Comparison of ENCODE assay signal across 8 cellular contexts in the genomic region with DNA sequence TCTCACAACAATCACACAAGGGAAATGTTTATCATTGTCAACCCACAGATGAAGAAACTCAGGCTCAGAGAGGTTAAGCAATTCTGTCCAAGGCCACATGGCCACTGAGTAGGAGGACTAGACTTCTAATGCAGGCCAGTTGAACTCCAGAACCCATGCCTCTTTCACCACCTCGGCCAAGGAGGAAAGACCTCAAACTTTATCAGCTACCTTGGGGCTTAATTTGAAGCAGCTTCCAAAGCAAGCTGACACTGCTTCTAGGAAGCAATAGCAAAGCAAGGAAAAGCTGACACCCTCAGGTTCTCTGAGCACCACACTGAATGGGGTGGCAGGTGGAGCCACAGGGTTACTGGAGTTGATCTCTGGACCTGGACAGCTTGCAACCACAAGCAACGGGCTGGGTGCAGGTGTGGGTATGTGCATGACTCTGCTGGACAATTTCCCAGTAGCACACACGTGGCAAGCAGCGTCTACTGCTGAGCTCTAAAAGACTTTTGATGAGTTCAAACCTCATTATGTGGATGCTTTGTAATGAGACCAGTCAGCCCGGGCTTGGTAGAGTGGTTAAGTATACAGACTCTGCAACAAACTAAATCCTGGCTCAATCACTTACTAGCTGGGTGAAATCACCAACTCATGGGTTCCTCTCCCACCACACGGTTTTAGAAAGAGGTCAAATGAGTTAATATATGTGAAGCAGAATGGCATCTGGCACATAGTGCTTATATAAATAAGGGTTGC. TPM values are rescaled to one million over a fixed set of nuclear protein-coding genes. Genes with fewer than 3 reads are reported as not detected.
DNase-seq lines count a peak whose midpoint lies in the region; ATAC-seq, FAIRE-seq and TF ChIP-seq lines count a peak whose summit lies in the region.

No MANE protein-coding gene starts in this region.

- H3K4me1 ChIP-seq in right atrium auricular region (peaks cover 0 to 51% of the 10 kb centered on the region in 2 donors), tibial artery (peaks cover 0 to 54% (median 37%) of the 10 kb centered on the region in 4 donors)

- H3K4me3 ChIP-seq in SU-DHL-6 (ENCODE audit: insufficient read depth, low read length, poor library complexity, severe bottlenecking) (no peak overlapping the region), right atrium auricular region (no peak overlapping the region), tibial artery (no peak overlapping the region)

- POLR2A ChIA-PET in activated CD4-positive, alpha-beta T cell treated with anti-CD3 and anti-CD28 coated beads for 36 hours (lab: Charles Lee) = no interaction called here

- peaks cover 20% of the 10 kb centered on the region for H3F3A ChIP-seq in SU-DHL-6 (ENCODE audit: insufficient read depth)

- H2AFZ ChIP-seq in SU-DHL-6 (ENCODE audit: low read depth, low read length, severe bottlenecking) = no peak overlapping the region

- no peaks in the 10 kb centered on the region for H3K27me3 Mint-ChIP-seq in activated CD4-positive, alpha-beta T cell treated with anti-CD3 and anti-CD28 coated beads for 36 hours

- peaks cover 12% of the 10 kb centered on the region for H3K36me3 Mint-ChIP-seq in activated CD4-positive, alpha-beta T cell treated with anti-CD3 and anti-CD28 coated beads for 36 hours (ENCODE audit: low read depth)

- H3K9ac ChIP-seq in SU-DHL-6 (ENCODE audit: low read length) = no peak overlapping the region

- H3K9me3 Mint-ChIP-seq in activated CD4-positive, alpha-beta T cell treated with anti-CD3 and anti-CD28 coated beads for 36 hours (ENCODE audit: low read depth) = no peaks in the 10 kb centered on the region

- H3K27ac Mint-ChIP-seq in activated CD4-positive, alpha-beta T cell treated with anti-CD3 and anti-CD28 coated beads for 36 hours = peak overlapping the region; percentile 39

- no peaks in the 10 kb centered on the region for H3K79me2 ChIP-seq in SU-DHL-6 (ENCODE audit: insufficient read depth, low read length)

- TF ChIP-seq CTCF in SU-DHL-6 (IDR thresholded peaks at IDR 0.05; ENCODE audit: insufficient read depth, low read length, poor library complexity, severe bottlenecking) = no peak
- TF ChIP-seq CTCF in right atrium auricular region (IDR thresholded peaks at IDR 0.05) = no peak
- no peak for TF ChIP-seq CTCF in tibial artery (IDR thresholded peaks at IDR 0.05)
- TF ChIP-seq CTCF in D721Med (IDR thresholded peaks at IDR 0.05; ENCODE audit: insufficient read depth, missing control alignments) = no peak

- intact Hi-C loops in activated CD4-positive, alpha-beta T cell treated with anti-CD3 and anti-CD28 coated beads for 36 hours (cut with DNase I, micrococcal nuclease) = loop anchor here (2.0 kb wide), 2 partner anchors 986 to 1092 kb away; no protein-coding TSS in a partner anchor
- intact Hi-C loops in tibial artery (cut with DNase I; ENCODE audit: low total_unique reads) = loop anchor here (2.0 to 10.0 kb wide), 3 partner anchors 52 to 462 kb away; a partner anchor contains a TSS

- H3K27me3 ChIP-seq in SU-DHL-6 (ENCODE audit: low read length) (no peaks in the 10 kb centered on the region), right atrium auricular region (no peaks in the 10 kb centered on the region), tibial artery (no peaks in the 10 kb centered on the region)

- H3K4me2 ChIP-seq in SU-DHL-6 (ENCODE audit: low read depth, low read length, poor library complexity, severe bottlenecking) = peak overlapping the region; percentile 47

- DNase-seq in activated CD4-positive, alpha-beta T cell treated with anti-CD3 and anti-CD28 coated beads for 36 hours = no peak
- no peak for DNase-seq in activated CD4-positive, alpha-beta T cell treated with anti-CD3 and anti-CD28 coated beads for 4 hours
- no peak for DNase-seq in right atrium auricular region (ENCODE audit: low spot score)
- DNase-seq in tibial artery = peak in 1 of 2 donors; percentile 27
- no peak for DNase-seq in D721Med (ENCODE audit: insufficient read length, low spot score)
- DNase-seq in stimulated activated CD4-positive, alpha-beta T cell treated with anti-CD3 and anti-CD28 coated beads, Interleukin-2, amount 100 ng/mL, for 24 hours = no peak

- no peak for FAIRE-seq in D721Med (lab: Jason Lieb, UNC)

- no peak overlapping the region for H3K27ac ChIP-seq in SU-DHL-6 (ENCODE audit: low read depth, low read length)
- peak overlapping the region; percentile 73 to 86 for H3K27ac ChIP-seq in right atrium auricular region
- peak overlapping the region; percentile 72 to 87 for H3K27ac ChIP-seq in tibial artery

- H3K36me3 ChIP-seq in SU-DHL-6 (ENCODE audit: low read length) (no peaks in the 10 kb centered on the region), right atrium auricular region (peaks cover 11% of the 10 kb centered on the region), tibial artery (peaks cover 0 to 19% (median 5%) of the 10 kb centered on the region in 3 donors)

- CTCF ChIA-PET in activated CD4-positive, alpha-beta T cell treated with anti-CD3 and anti-CD28 coated beads for 36 hours (lab: Charles Lee) = interaction anchor here (0.5 to 4.8 kb wide), 47 partner anchors 9 to 1268 kb away, joined by 3 to 93 read pairs (median 4); a partner anchor contains a TSS

- no peak overlapping the region for H3K4me3 Mint-ChIP-seq in activated CD4-positive, alpha-beta T cell treated with anti-CD3 and anti-CD28 coated beads for 36 hours

- H4K20me1 ChIP-seq in SU-DHL-6 (ENCODE audit: low read depth, low read length) = no peaks in the 10 kb centered on the region

- peaks cover 33% of the 10 kb centered on the region for H3K4me1 Mint-ChIP-seq in activated CD4-positive, alpha-beta T cell treated with anti-CD3 and anti-CD28 coated beads for 36 hours

- H3K9me2 ChIP-seq in SU-DHL-6 (replicated peaks; ENCODE audit: insufficient read depth, low read length) = no peaks in the 10 kb centered on the region

- H3K9me3 ChIP-seq in SU-DHL-6 (ENCODE audit: insufficient read depth, low read length) (no peaks in the 10 kb centered on the region), right atrium auricular region (no peaks in the 10 kb centered on the region), tibial artery (no peaks in the 10 kb centered on the region)

- ATAC-seq in activated CD4-positive, alpha-beta T cell treated with anti-CD3 and anti-CD28 coated beads for 36 hours = no peak
- ATAC-seq in GM21717 (IDR thresholded peaks at IDR 0.05; ENCODE audit: unreplicated experiment) = no peak

RNA-seq across cellular contexts. Expression of a gene that starts 23.1 kb away (rescaled TPM):
- total RNA-seq in activated CD4-positive, alpha-beta T cell treated with anti-CD3 and anti-CD28 coated beads for 36 hours = 100 to 1,000 TPM; 163 to 215 TPM
- total RNA-seq in right atrium auricular region = 10 to 100 TPM; 43.8 to 44.3 TPM
